In genomic region chr6:163354779-163355431, GRCh38 we compare ENCODE assay signal across 1 cellular context.
TF ChIP-seq lines count a peak whose summit lies in the region.

No MANE protein-coding gene starts in this region.

TF ChIP-seq in GM12878, 131 proteins besides CTCF, POLR2A, EP300 and RAD21 (continued from another document):
- TF ChIP-seq CUX1 (IDR thresholded peaks at IDR 0.05; ENCODE audit: insufficient replicate concordance, low read depth, low read length) = no peak
- no peak for TF ChIP-seq IRF3 (IDR thresholded peaks at IDR 0.05)
- no peak for TF ChIP-seq RB1 (IDR thresholded peaks at IDR 0.05; ENCODE audit: borderline replicate concordance)
- TF ChIP-seq SIN3A (IDR thresholded peaks at IDR 0.05; ENCODE audit: low read depth, low read length) = no peak
- TF ChIP-seq MLLT1 (IDR thresholded peaks at IDR 0.05) = no peak
- no peak for TF ChIP-seq CBX5 (IDR thresholded peaks at IDR 0.05; ENCODE audit: low read depth)
- TF ChIP-seq FOXK2 (IDR thresholded peaks at IDR 0.05) = no peak
- TF ChIP-seq GATAD2B (conservative IDR thresholded peaks at IDR 0.05; ENCODE audit: low read depth) = no peak
- no peak for TF ChIP-seq PAX5 (IDR thresholded peaks at IDR 0.05; ENCODE audit: borderline replicate concordance, low read depth, low read length)
- no peak for TF ChIP-seq EZH2 (IDR thresholded peaks at IDR 0.05; ENCODE audit: borderline replicate concordance, control insufficient read depth, low read depth, low read length)
- TF ChIP-seq ZBTB33 (IDR thresholded peaks at IDR 0.05) = no peak
- TF ChIP-seq PAX8 (IDR thresholded peaks at IDR 0.05) = no peak
